In the genomic region with DNA sequence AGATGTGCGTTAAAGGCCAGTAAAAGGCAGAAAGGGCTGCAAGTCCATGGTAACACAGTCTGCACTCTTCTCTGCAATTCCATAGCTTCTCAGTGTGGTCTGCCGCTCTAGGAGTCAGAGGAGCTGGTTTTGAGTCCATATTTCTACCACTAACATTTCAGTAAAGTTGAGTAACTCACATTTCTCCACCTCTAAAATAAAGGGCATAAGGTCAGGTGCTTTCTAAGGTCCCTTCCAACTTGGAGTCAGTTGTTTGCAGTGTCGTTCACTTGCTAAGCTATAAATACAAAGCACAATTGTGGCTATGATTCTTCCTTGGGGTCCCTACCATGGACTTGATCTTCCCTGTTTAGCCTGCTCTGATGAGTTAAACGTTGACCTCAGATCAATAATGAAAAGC, we compare ENCODE assay signal across 20 cellular contexts.
DNase-seq lines count a peak whose midpoint lies in the region; ATAC-seq and TF ChIP-seq lines count a peak whose summit lies in the region.
"Had no signal": no experiment of that assay in that cellular context is flagged by ENCODE, and none has a peak within 500 bp of the region (broad histone marks: within the 10 kb centered on the region; RNA-seq: fewer than 3 reads in every experiment).

No MANE protein-coding gene starts in this region.

- TF ChIP-seq CTCF in VCaP (conservative IDR thresholded peaks at IDR 0.05) (no peak), Peyer's patch (IDR thresholded peaks at IDR 0.05) (no peak), heart left ventricle (IDR thresholded peaks at IDR 0.05) (no peak)

- intact Hi-C loops in heart left ventricle (cut with DNase I), result loop anchor here in 6 of 10 donors (2.0 to 5.0 kb wide), 5 partner anchors 672 to 682 kb away; no protein-coding TSS in a partner anchor

- H3K9me3 ChIP-seq in BLaER1 (no peaks in the 10 kb centered on the region), Peyer's patch (no peaks in the 10 kb centered on the region), heart left ventricle (no peaks in the 10 kb centered on the region)

- H3K27ac ChIP-seq in BLaER1 (no peak overlapping the region), VCaP (peak overlapping the region; percentile 71), epithelial cell of prostate (peak overlapping the region; percentile 64), Peyer's patch (no peak overlapping the region), heart left ventricle (no peak overlapping the region)
- H3K27ac ChIP-seq: HL-60 had no signal

- H3K4me1 ChIP-seq in BLaER1 (peaks cover 10% of the 10 kb centered on the region), Peyer's patch (no peaks in the 10 kb centered on the region), heart left ventricle (peaks cover 0 to 5% (median 0%) of the 10 kb centered on the region in 12 donors)

- TF ChIP-seq POLR2A in Peyer's patch (IDR thresholded peaks at IDR 0.05) (no peak), heart left ventricle (IDR thresholded peaks at IDR 0.05) (no peak)

- H3K27me3 ChIP-seq in BLaER1 (no peaks in the 10 kb centered on the region), Peyer's patch (no peaks in the 10 kb centered on the region), heart left ventricle (peaks cover 0 to 8% (median 0%) of the 10 kb centered on the region in 9 donors)

- H4K20me1 ChIP-seq in BLaER1, result no peaks in the 10 kb centered on the region

- H3K4me3 ChIP-seq in BLaER1, result no peak overlapping the region
- H3K4me3 ChIP-seq in Peyer's patch, result no peak overlapping the region
- no peak overlapping the region for H3K4me3 ChIP-seq in heart left ventricle

- no peaks in the 10 kb centered on the region for H3K36me3 ChIP-seq in BLaER1
- no peaks in the 10 kb centered on the region for H3K36me3 ChIP-seq in Peyer's patch
- H3K36me3 ChIP-seq in heart left ventricle, result no peaks in the 10 kb centered on the region

- no peak overlapping the region for H3K9ac ChIP-seq in BLaER1

- DNase-seq in epithelial cell of prostate (ENCODE audit: low read depth, low spot score) (no peak), left lobe of liver (ENCODE audit: low spot score) (no peak), NCI-H146 (lab: John Stamatoyannopoulos, UW) (no peak), MV-4-11 (lab: John Stamatoyannopoulos, UW) (no peak), Peyer's patch (no peak), heart left ventricle (no peak)
- DNase-seq: 8988T; C1 segment of cervical spinal cord; CD4-positive, alpha-beta T cell; DMS153; DMS79; GDM1; GOT3; H7; HFFc6; IMR-90 had no signal

- H3K4me2 ChIP-seq in BLaER1, result peak overlapping the region; percentile 50; the same call in 1 of the 2 replicates

- 72 to 85% (median 79%) methylated on average over 4 of the region's 4 CpGs for WGBS in heart left ventricle, 4 donors

- ATAC-seq in left lobe of liver (peak; percentile 68), heart left ventricle (no peak)
- ATAC-seq: HCT116 had no signal

Comparison
In these comparisons a context has a peak if more than half of its experiments do, and no peak if none do; other contexts are left out.
1. H3K27ac ChIP-seq: peak in VCaP (single experiment) and epithelial cell of prostate (single experiment); none in BLaER1 (single experiment), Peyer's patch (0 of 4) and heart left ventricle (0 of 12).